Comparison of ENCODE assay signal across 18 cellular contexts in the genomic region with DNA sequence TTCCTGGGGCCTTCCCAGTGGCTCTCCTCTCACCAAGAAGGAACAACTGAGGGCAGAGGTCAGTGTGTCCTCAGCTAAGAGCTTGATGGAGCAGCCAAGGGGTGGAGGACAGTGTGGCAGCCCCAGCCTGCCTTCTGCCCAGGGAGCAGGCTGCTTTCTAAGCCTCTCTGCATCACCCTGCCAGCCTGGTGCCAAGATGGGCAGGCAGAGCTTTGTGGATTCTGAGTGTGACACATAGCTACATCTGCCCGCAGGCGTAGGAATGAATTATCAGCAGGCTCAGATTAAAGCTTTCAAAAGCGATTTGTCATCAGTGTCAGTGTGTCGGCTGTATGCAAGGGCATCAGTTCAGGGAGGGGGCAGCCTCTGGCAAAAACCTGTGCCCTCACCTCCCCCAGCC. TPM values are rescaled to one million over a fixed set of nuclear protein-coding genes. Genes with fewer than 3 reads are reported as not detected.
DNase-seq lines count a peak whose midpoint lies in the region; ATAC-seq lines count a peak whose summit lies in the region.
"Had no signal": no experiment of that assay in that cellular context is flagged by ENCODE, and none has a peak within 500 bp of the region (broad histone marks: within the 10 kb centered on the region; RNA-seq: fewer than 3 reads in every experiment).

No MANE protein-coding gene starts in this region.

- no peaks in the 10 kb centered on the region for H3K27me3 Mint-ChIP-seq in activated naive CD8-positive, alpha-beta T cell
- no peaks in the 10 kb centered on the region for H3K27me3 Mint-ChIP-seq in activated naive CD8-positive, alpha-beta T cell treated with anti-CD3 and anti-CD28 coated beads for 36 hours
- H3K27me3 Mint-ChIP-seq: activated naive CD8-positive, alpha-beta T cell treated with anti-CD3 and anti-CD28 coated beads, Interleukin-2, amount 10 ng/mL, durations not matched to agents 7 days and 5 days had no signal

- peaks cover 24% of the 10 kb centered on the region for H3K36me3 Mint-ChIP-seq in activated naive CD8-positive, alpha-beta T cell
- H3K36me3 Mint-ChIP-seq in activated naive CD8-positive, alpha-beta T cell treated with anti-CD3 and anti-CD28 coated beads for 36 hours: peaks cover 20% of the 10 kb centered on the region

- H3K27ac ChIP-seq in cingulate gyrus (ENCODE audit: low read depth, low read length): peak overlapping the region; percentile 80
- H3K27ac ChIP-seq: heart right ventricle had no signal

- peak; percentile 65 for ATAC-seq in stimulated activated naive CD8-positive, alpha-beta T cell treated with anti-CD3 and anti-CD28 coated beads, Interleukin-15, Interleukin-2, amounts not matched to agents 100 U/mL and 50 U/mL, for 24 hours
- ATAC-seq in GM21447 (IDR thresholded peaks at IDR 0.05; ENCODE audit: unreplicated experiment) (no peak), GM18519 (IDR thresholded peaks at IDR 0.05; ENCODE audit: low FRiP score, unreplicated experiment) (no peak)
- ATAC-seq: heart right ventricle had no signal

- peaks cover 88% of the 10 kb centered on the region for H3K4me1 Mint-ChIP-seq in activated naive CD8-positive, alpha-beta T cell (ENCODE audit: low read depth)
- H3K4me1 Mint-ChIP-seq in activated naive CD8-positive, alpha-beta T cell treated with anti-CD3 and anti-CD28 coated beads for 36 hours: peaks cover 48% of the 10 kb centered on the region
- H3K4me1 Mint-ChIP-seq: central memory CD8-positive, alpha-beta T cell had no signal

- H3K9me3 Mint-ChIP-seq in activated naive CD8-positive, alpha-beta T cell (ENCODE audit: low read depth): peaks cover 20% of the 10 kb centered on the region
- peaks cover 21% of the 10 kb centered on the region for H3K9me3 Mint-ChIP-seq in activated naive CD8-positive, alpha-beta T cell treated with anti-CD3 and anti-CD28 coated beads for 36 hours
- H3K9me3 Mint-ChIP-seq: activated naive CD8-positive, alpha-beta T cell treated with anti-CD3 and anti-CD28 coated beads, Interleukin-2, amount 10 ng/mL, durations not matched to agents 7 days and 5 days had no signal

- no peak overlapping the region for H3K4me3 Mint-ChIP-seq in activated naive CD8-positive, alpha-beta T cell
- H3K4me3 Mint-ChIP-seq in activated naive CD8-positive, alpha-beta T cell treated with anti-CD3 and anti-CD28 coated beads for 36 hours: no peak overlapping the region
- H3K4me3 Mint-ChIP-seq: activated naive CD8-positive, alpha-beta T cell treated with anti-CD3 and anti-CD28 coated beads, Interleukin-2, amount 10 ng/mL, durations not matched to agents 7 days and 5 days; central memory CD8-positive, alpha-beta T cell had no signal

- no peak for DNase-seq in activated naive CD8-positive, alpha-beta T cell treated with anti-CD3 and anti-CD28 coated beads for 36 hours
- peak; percentile 77 for DNase-seq in NCI-H226
- DNase-seq in stimulated activated naive CD8-positive, alpha-beta T cell treated with anti-CD3 and anti-CD28 coated beads, Interleukin-15, Interleukin-2, amounts not matched to agents 100 U/mL and 50 U/mL, for 24 hours: no peak
- DNase-seq in NCI-H2227 (lab: John Stamatoyannopoulos, UW; ENCODE audit: unreplicated experiment): no peak
- DNase-seq: activated CD8-positive, alpha-beta memory T cell treated with anti-CD3 and anti-CD28 coated beads for 24 hours; activated naive CD8-positive, alpha-beta T cell treated with anti-CD3 and anti-CD28 coated beads, Interleukin-2, amount 10 ng/mL, durations not matched to agents 7 days and 5 days; heart right ventricle; Kasumi-1; kidney glomerular epithelial cell; NCI-H187 treated with DMSO at 0.1 percent for 48 hours; NCI-H526 treated with DMSO at 0.1 percent for 48 hours had no signal

- H3K27ac Mint-ChIP-seq in activated naive CD8-positive, alpha-beta T cell: peak overlapping the region; percentile 77
- no peak overlapping the region for H3K27ac Mint-ChIP-seq in activated naive CD8-positive, alpha-beta T cell treated with anti-CD3 and anti-CD28 coated beads for 36 hours
- H3K27ac Mint-ChIP-seq: activated naive CD8-positive, alpha-beta T cell treated with anti-CD3 and anti-CD28 coated beads, Interleukin-2, amount 10 ng/mL, durations not matched to agents 7 days and 5 days; progenitor cell of endocrine pancreas had no signal

RNA-seq across cellular contexts. Expression of a gene that starts 8.7 kb away (rescaled TPM):
- total RNA-seq in activated naive CD8-positive, alpha-beta T cell treated with anti-CD3 and anti-CD28 coated beads for 36 hours: 10 to 100 TPM; 50.8 to 52.9 TPM
- total RNA-seq: endothelial cell of umbilical vein, progenitor cell of endocrine pancreas had no signal
